ENCODE assay signal across 23 cellular contexts in the genomic region with DNA sequence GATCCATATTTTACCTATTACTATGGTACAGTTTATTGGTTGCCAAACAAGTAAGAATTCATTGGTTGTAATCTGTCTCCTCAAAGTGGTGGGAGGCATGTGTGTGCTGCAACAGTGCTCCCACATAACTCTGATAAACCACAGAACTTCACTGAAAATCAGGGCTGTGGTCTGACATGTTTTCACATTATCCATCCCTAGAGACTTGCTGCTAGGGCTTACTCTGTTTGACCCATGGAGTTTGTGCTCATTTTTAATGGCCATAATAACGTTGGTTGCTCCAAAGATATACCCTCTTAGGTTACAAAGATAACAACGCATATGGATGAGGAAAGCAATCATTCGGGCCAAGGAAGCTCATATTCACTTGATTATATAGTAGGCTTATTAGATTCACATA.
"Had no signal": no experiment of that assay in that cellular context is flagged by ENCODE, and none has a peak within 500 bp of the region (broad histone marks: within the 10 kb centered on the region; RNA-seq: fewer than 3 reads in every experiment).

No MANE protein-coding gene starts in this region.

- H3K79me2 ChIP-seq: hepatocyte had no signal

- H3K27me3 Mint-ChIP-seq: activated CD4-positive, alpha-beta memory T cell treated with anti-CD3 and anti-CD28 coated beads, Interleukin-2, amount 10 ng/mL, durations not matched to agents 7 days and 5 days; activated CD4-positive, alpha-beta T cell treated with anti-CD3 and anti-CD28 coated beads, Interleukin-2, amount 10 ng/mL, durations not matched to agents 24 days and 14 days; activated naive CD4-positive, alpha-beta T cell treated with anti-CD3 and anti-CD28 coated beads, Interleukin-2, amount 10 ng/mL, durations not matched to agents 7 days and 5 days; dendritic cell treated with granulocyte-macrophage colony-stimulating factor and Interleukin-4, amounts not matched to agents 40 ng/mL and 50 ng/mL, for 4 days; naive thymus-derived CD8-positive, alpha-beta T cell; progenitor cell of endocrine pancreas; stimulated activated naive CD8-positive, alpha-beta T cell treated with anti-CD3 and anti-CD28 coated beads, Interleukin-15, Interleukin-2, amounts not matched to agents 100 ng/mL and 50 ng/mL, for 24 hours had no signal

- H3K4me3 Mint-ChIP-seq: activated CD4-positive, alpha-beta memory T cell treated with anti-CD3 and anti-CD28 coated beads, Interleukin-2, amount 10 ng/mL, durations not matched to agents 7 days and 5 days; activated CD4-positive, alpha-beta T cell treated with anti-CD3 and anti-CD28 coated beads, Interleukin-2, amount 10 ng/mL, durations not matched to agents 24 days and 14 days; activated naive CD4-positive, alpha-beta T cell treated with anti-CD3 and anti-CD28 coated beads, Interleukin-2, amount 10 ng/mL, durations not matched to agents 7 days and 5 days; dendritic cell treated with granulocyte-macrophage colony-stimulating factor and Interleukin-4, amounts not matched to agents 40 ng/mL and 50 ng/mL, for 4 days; immature natural killer cell; naive thymus-derived CD8-positive, alpha-beta T cell; stimulated activated naive CD8-positive, alpha-beta T cell treated with anti-CD3 and anti-CD28 coated beads, Interleukin-15, Interleukin-2, amounts not matched to agents 100 ng/mL and 50 ng/mL, for 24 hours; T-helper 2 cell treated with Interferon-gamma antibody and Interleukin-4, amounts not matched to agents 5 μg/mL and 100 μg/mL, for 36 hours had no signal

- H3K9me3 Mint-ChIP-seq: activated CD4-positive, alpha-beta memory T cell treated with anti-CD3 and anti-CD28 coated beads, Interleukin-2, amount 10 ng/mL, durations not matched to agents 7 days and 5 days; activated CD4-positive, alpha-beta T cell treated with anti-CD3 and anti-CD28 coated beads, Interleukin-2, amount 10 ng/mL, durations not matched to agents 24 days and 14 days; activated naive CD4-positive, alpha-beta T cell treated with anti-CD3 and anti-CD28 coated beads, Interleukin-2, amount 10 ng/mL, durations not matched to agents 7 days and 5 days; dendritic cell treated with granulocyte-macrophage colony-stimulating factor and Interleukin-4, amounts not matched to agents 40 ng/mL and 50 ng/mL, for 4 days; immature natural killer cell; naive thymus-derived CD8-positive, alpha-beta T cell; stimulated activated naive CD8-positive, alpha-beta T cell treated with anti-CD3 and anti-CD28 coated beads, Interleukin-15, Interleukin-2, amounts not matched to agents 100 ng/mL and 50 ng/mL, for 24 hours; T-helper 2 cell treated with Interferon-gamma antibody and Interleukin-4, amounts not matched to agents 5 μg/mL and 100 μg/mL, for 36 hours had no signal

- H3K4me2 ChIP-seq: hepatocyte had no signal

- H3K27ac ChIP-seq: body of pancreas, hepatocyte, left ventricle myocardium inferior, tibial artery, VCaP had no signal

- H3K27me3 ChIP-seq: body of pancreas, hepatocyte, tibial artery had no signal

- DNase-seq: activated CD4-positive, alpha-beta memory T cell treated with anti-CD3 and anti-CD28 coated beads, Interleukin-2, amount 10 ng/mL, durations not matched to agents 7 days and 5 days; activated CD4-positive, alpha-beta T cell treated with anti-CD3 and anti-CD28 coated beads, Interleukin-2, amount 10 ng/mL, durations not matched to agents 24 days and 14 days; activated effector memory CD4-positive, alpha-beta T cell treated with anti-CD3 and anti-CD28 coated beads, Interleukin-2, amount 50 U/mL, for 16 hours; activated naive CD4-positive, alpha-beta T cell treated with anti-CD3 and anti-CD28 coated beads, Interleukin-2, amount 10 ng/mL, durations not matched to agents 7 days and 5 days; anterior cingulate cortex; body of pancreas; effector CD8-positive, alpha-beta T cell; glutamatergic neuron; immature natural killer cell; left ventricle myocardium inferior; naive thymus-derived CD8-positive, alpha-beta T cell; retina; stimulated activated CD4-positive, alpha-beta T cell treated with anti-CD3 and anti-CD28 coated beads, Interleukin-12 subunit alpha, Interleukin-12 subunit beta, amount 100 ng/mL, for 4 hours; stimulated activated CD4-positive, alpha-beta T cell treated with anti-CD3 and anti-CD28 coated beads, Interleukin-4, amount 100 ng/mL, for 4 hours; substantia nigra; tibial artery had no signal

- H3K9me3 ChIP-seq: body of pancreas, left ventricle myocardium inferior, tibial artery had no signal

- ATAC-seq: activated CD4-positive, CD25-positive, alpha-beta regulatory T cell treated with anti-CD3 and anti-CD28 coated beads, Interleukin-2, amount 50 U/mL, for 24 hours; body of pancreas; naive thymus-derived CD8-positive, alpha-beta T cell had no signal

- H2AFZ ChIP-seq: hepatocyte had no signal

- H3K27ac Mint-ChIP-seq: activated CD4-positive, alpha-beta memory T cell treated with anti-CD3 and anti-CD28 coated beads, Interleukin-2, amount 10 ng/mL, durations not matched to agents 7 days and 5 days; activated CD4-positive, alpha-beta T cell treated with anti-CD3 and anti-CD28 coated beads, Interleukin-2, amount 10 ng/mL, durations not matched to agents 24 days and 14 days; activated naive CD4-positive, alpha-beta T cell treated with anti-CD3 and anti-CD28 coated beads, Interleukin-2, amount 10 ng/mL, durations not matched to agents 7 days and 5 days; dendritic cell treated with granulocyte-macrophage colony-stimulating factor and Interleukin-4, amounts not matched to agents 40 ng/mL and 50 ng/mL, for 4 days; progenitor cell of endocrine pancreas; stimulated activated naive CD8-positive, alpha-beta T cell treated with anti-CD3 and anti-CD28 coated beads, Interleukin-15, Interleukin-2, amounts not matched to agents 100 ng/mL and 50 ng/mL, for 24 hours; T-helper 2 cell treated with Interferon-gamma antibody and Interleukin-4, amounts not matched to agents 5 μg/mL and 100 μg/mL, for 36 hours had no signal

- H3K4me3 ChIP-seq: body of pancreas, hepatocyte, left ventricle myocardium inferior, tibial artery had no signal

- H3K4me1 ChIP-seq: body of pancreas, left ventricle myocardium inferior had no signal
